In the genomic region with DNA sequence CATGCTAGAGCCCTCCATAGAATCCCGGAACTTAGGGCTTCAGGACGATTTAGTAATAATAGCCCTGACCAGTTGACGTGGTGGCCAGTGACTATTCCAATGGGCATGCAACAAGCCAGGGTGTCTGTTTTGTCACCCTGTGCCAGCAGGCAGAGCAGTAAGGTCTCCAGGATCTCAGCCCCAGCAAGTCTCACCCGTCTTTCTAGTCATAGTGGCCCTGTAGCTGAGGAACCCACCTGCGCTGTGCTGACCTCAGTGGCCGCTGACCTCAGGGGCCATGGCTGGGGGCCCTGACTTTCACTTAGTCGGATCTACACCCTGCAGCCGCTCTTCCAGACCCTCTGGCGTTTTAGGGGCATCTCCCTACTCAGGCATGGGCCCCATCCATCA, we compare ENCODE assay signal across 10 cellular contexts. TPM values are rescaled to one million over a fixed set of nuclear protein-coding genes. Genes with fewer than 3 reads are reported as not detected.
"Had no signal": no experiment of that assay in that cellular context is flagged by ENCODE, and none has a peak within 500 bp of the region (broad histone marks: within the 10 kb centered on the region; RNA-seq: fewer than 3 reads in every experiment).

No MANE protein-coding gene starts in this region.

- H3K9ac ChIP-seq: GM23248 had no signal

- H3K36me3 ChIP-seq: HAP-1 had no signal

- H2AFZ ChIP-seq: GM23248, GM23338 had no signal

- H3K27ac ChIP-seq: GM23248 had no signal

- H3K4me1 ChIP-seq: HAP-1 had no signal

- H3K27ac Mint-ChIP-seq: GM23338, HFFc6 had no signal

- H3K9me3 Mint-ChIP-seq: GM23338, H9, HFFc6 had no signal

- H3K4me2 ChIP-seq: GM23338 had no signal

- H3K4me3 ChIP-seq: GM23248, GM23338, HAP-1 had no signal

- H3K4me3 Mint-ChIP-seq: GM23338, H9, HFFc6 had no signal

- DNase-seq: GM23248, GOT3, H7, H9, HCEC 1CT, HFFc6 had no signal

- ATAC-seq: GM23338, HCT116 had no signal

- H3K9me3 ChIP-seq: HAP-1 had no signal

RNA-seq across cellular contexts. Expression of a gene that starts 36.8 kb away (rescaled TPM):
- total RNA-seq: GM23248, H4, H9, HFFc6 had no signal
- polyA plus RNA-seq: GM23248, GM23338 had no signal
